Comparison of ENCODE assay signal across 10 cellular contexts in genomic region chr2:237278593-237278992, GRCh38.
DNase-seq lines count a peak whose midpoint lies in the region; ATAC-seq and TF ChIP-seq lines count a peak whose summit lies in the region.
"Had no signal": no experiment of that assay in that cellular context is flagged by ENCODE, and none has a peak within 500 bp of the region (broad histone marks: within the 10 kb centered on the region; RNA-seq: fewer than 3 reads in every experiment).

No MANE protein-coding gene starts in this region.

- TF ChIP-seq CTCF in BE2C (IDR thresholded peaks at IDR 0.05; ENCODE audit: low read depth, low read length) (no peak), astrocyte of the spinal cord (IDR thresholded peaks at IDR 0.05; ENCODE audit: low read depth, low read length) (no peak)

- peaks cover 9% of the 10 kb centered on the region for H3K27me3 Mint-ChIP-seq in activated CD4-positive, alpha-beta T cell treated with anti-CD3 and anti-CD28 coated beads, Interleukin-2, amount 10 ng/mL, durations not matched to agents 7 days and 5 days

- no peaks in the 10 kb centered on the region for H3K4me1 Mint-ChIP-seq in activated CD4-positive, alpha-beta T cell treated with anti-CD3 and anti-CD28 coated beads, Interleukin-2, amount 10 ng/mL, durations not matched to agents 7 days and 5 days

- no peak overlapping the region for H3K4me3 Mint-ChIP-seq in activated CD4-positive, alpha-beta T cell treated with anti-CD3 and anti-CD28 coated beads, Interleukin-2, amount 10 ng/mL, durations not matched to agents 7 days and 5 days

- DNase-seq in BE2C (peak; percentile 60), astrocyte of the spinal cord (ENCODE audit: low read depth, low spot score) (peak; percentile 64), iris pigment epithelial cell (ENCODE audit: low read depth) (peak; percentile 72), HAP-1 (ENCODE audit: low spot score in 2 of 2) (no peak)
- DNase-seq in activated CD4-positive, alpha-beta T cell treated with anti-CD3 and anti-CD28 coated beads, Interleukin-2, amount 10 ng/mL, durations not matched to agents 7 days and 5 days = no peak
- no peak for DNase-seq in activated CD4-positive, alpha-beta T cell treated with anti-CD3 and anti-CD28 coated beads, Interleukin-2, amount 50 U/mL, for 1 hour
- DNase-seq: activated naive CD4-positive, alpha-beta T cell treated with Interleukin-2 at 50 U/mL for 16 hours had no signal

- H3K9me3 ChIP-seq in BE2C (no peaks in the 10 kb centered on the region; the same call in 1 of the 2 replicates), skeletal muscle tissue (ENCODE audit: control insufficient read depth in 3 of 3, low read length in 3 of 3) (no peaks in the 10 kb centered on the region), HAP-1 (no peaks in the 10 kb centered on the region)
- H3K9me3 ChIP-seq: neutrophil had no signal

- no peak overlapping the region for H3K27ac Mint-ChIP-seq in activated CD4-positive, alpha-beta T cell treated with anti-CD3 and anti-CD28 coated beads, Interleukin-2, amount 10 ng/mL, durations not matched to agents 7 days and 5 days

- H3K36me3 ChIP-seq in BE2C = no peaks in the 10 kb centered on the region
- no peaks in the 10 kb centered on the region for H3K36me3 ChIP-seq in skeletal muscle tissue (ENCODE audit: control insufficient read depth in 3 of 3, insufficient read depth in 3 of 3, low read length in 3 of 3)
- H3K36me3 ChIP-seq in HAP-1 (replicated peaks) = no peaks in the 10 kb centered on the region
- H3K36me3 ChIP-seq: neutrophil had no signal

- H3K4me1 ChIP-seq in BE2C (peaks cover 22% of the 10 kb centered on the region), skeletal muscle tissue (ENCODE audit: control insufficient read depth in 3 of 3, insufficient read depth in 3 of 3, low read length in 3 of 3) (peaks cover 26 to 29% (median 28%) of the 10 kb centered on the region in 3 donors), HAP-1 (no peaks in the 10 kb centered on the region)

- POLR2A ChIA-PET in activated CD4-positive, alpha-beta T cell treated with anti-CD3 and anti-CD28 coated beads, Interleukin-2, amount 10 ng/mL, durations not matched to agents 7 days and 5 days (lab: Charles Lee) = no interaction called here

- peak overlapping the region; percentile 60 to 74 (median 62) for H3K9ac ChIP-seq in skeletal muscle tissue (ENCODE audit: low read depth in 1 of 3, low read length in 3 of 3)

- peak overlapping the region; percentile 81 for H3K27ac ChIP-seq in skeletal muscle tissue (ENCODE audit: low read depth, low read length)
- H3K27ac ChIP-seq: neutrophil had no signal

- no peak for ATAC-seq in HG02938 (IDR thresholded peaks at IDR 0.05; ENCODE audit: unreplicated experiment)

- CTCF ChIA-PET in activated CD4-positive, alpha-beta T cell treated with anti-CD3 and anti-CD28 coated beads, Interleukin-2, amount 10 ng/mL, durations not matched to agents 7 days and 5 days (lab: Charles Lee) = no interaction called here

- H3K36me3 Mint-ChIP-seq in activated CD4-positive, alpha-beta T cell treated with anti-CD3 and anti-CD28 coated beads, Interleukin-2, amount 10 ng/mL, durations not matched to agents 7 days and 5 days (ENCODE audit: low read depth) = no peaks in the 10 kb centered on the region

- peak overlapping the region; percentile 39 for H3K4me3 ChIP-seq in BE2C (ENCODE audit: low read depth, low read length)
- H3K4me3 ChIP-seq in astrocyte of the spinal cord (ENCODE audit: low read depth, low read length) = no peak overlapping the region
- peak overlapping the region; percentile 37 to 55 (median 53) for H3K4me3 ChIP-seq in skeletal muscle tissue (ENCODE audit: low read length in 3 of 3)
- H3K4me3 ChIP-seq in HAP-1 = no peak overlapping the region

- in situ Hi-C loops in astrocyte of the spinal cord (cut with HindIII; ENCODE audit: low sequenced_read_pairs) = no loop called here
- in situ Hi-C loops in HAP-1 (cut with MboI; ENCODE audit: low sequenced_read_pairs) = no loop called here

- H3K27me3 ChIP-seq in BE2C (no peaks in the 10 kb centered on the region), skeletal muscle tissue (ENCODE audit: control insufficient read depth in 3 of 3, insufficient read depth in 3 of 3, low read length in 3 of 3) (no peaks in the 10 kb centered on the region), HAP-1 (ENCODE audit: low read depth) (no peaks in the 10 kb centered on the region; the same call in 1 of the 2 replicates)

- no peaks in the 10 kb centered on the region for H3K9me3 Mint-ChIP-seq in activated CD4-positive, alpha-beta T cell treated with anti-CD3 and anti-CD28 coated beads, Interleukin-2, amount 10 ng/mL, durations not matched to agents 7 days and 5 days

Comparison
In these comparisons a context has a peak if more than half of its experiments do, and no peak if none do; other contexts are left out.
1. DNase-seq: peak in BE2C (single experiment), astrocyte of the spinal cord (single experiment) and iris pigment epithelial cell (single experiment); none in HAP-1 (0 of 2), activated CD4-positive, alpha-beta T cell treated with anti-CD3 and anti-CD28 coated beads, Interleukin-2, amount 10 ng/mL, durations not matched to agents 7 days and 5 days (single experiment) and activated CD4-positive, alpha-beta T cell treated with anti-CD3 and anti-CD28 coated beads, Interleukin-2, amount 50 U/mL, for 1 hour (single experiment).
2. H3K4me3 ChIP-seq: peak in BE2C (single experiment) and skeletal muscle tissue (3 of 3); none in astrocyte of the spinal cord (single experiment) and HAP-1 (single experiment).